ENCODE assay signal across 20 cellular contexts in genomic region chr1:28745653-28746173, GRCh38. TPM values are rescaled to one million over a fixed set of nuclear protein-coding genes. Genes with fewer than 3 reads are reported as not detected.
DNase-seq lines count a peak whose midpoint lies in the region; ATAC-seq and TF ChIP-seq lines count a peak whose summit lies in the region.
"Had no signal": no experiment of that assay in that cellular context is flagged by ENCODE, and none has a peak within 500 bp of the region (broad histone marks: within the 10 kb centered on the region; RNA-seq: fewer than 3 reads in every experiment).

No MANE protein-coding gene starts in this region.

- WGBS in GM23248 (ENCODE audit: low coverage in 1 of 2, low lambda C conversion rate in 2 of 2, missing lambda C conversion rate in 2 of 2), 2 experiments, result 98 to 100% methylated on average over 2 to 6 of the region's 6 CpGs

- no peak for ATAC-seq in activated naive CD8-positive, alpha-beta T cell treated with anti-CD3 and anti-CD28 coated beads, Interleukin-2, amount 50 U/mL, for 24 hours
- no peak for ATAC-seq in natural killer cell
- ATAC-seq: activated CD4-positive, alpha-beta T cell treated with anti-CD3 and anti-CD28 coated beads for 36 hours; heart right ventricle had no signal

- H3K27me3 Mint-ChIP-seq in activated naive CD8-positive, alpha-beta T cell treated with anti-CD3 and anti-CD28 coated beads, Interleukin-2, amount 50 U/mL, for 24 hours, result no peaks in the 10 kb centered on the region
- H3K27me3 Mint-ChIP-seq in natural killer cell (ENCODE audit: low read depth in 2 of 2) (no peaks in the 10 kb centered on the region), type B pancreatic cell (no peaks in the 10 kb centered on the region)
- H3K27me3 Mint-ChIP-seq: activated CD4-positive, alpha-beta T cell treated with anti-CD3 and anti-CD28 coated beads for 36 hours; activated naive CD4-positive, alpha-beta T cell treated with anti-CD3 and anti-CD28 coated beads, Interleukin-2, amount 10 ng/mL, durations not matched to agents 7 days and 5 days; naive B cell had no signal

- peaks cover 73% of the 10 kb centered on the region for H3K36me3 Mint-ChIP-seq in activated naive CD8-positive, alpha-beta T cell treated with anti-CD3 and anti-CD28 coated beads, Interleukin-2, amount 50 U/mL, for 24 hours (ENCODE audit: low read depth)
- no peaks in the 10 kb centered on the region for H3K36me3 Mint-ChIP-seq in natural killer cell
- peaks cover 45% of the 10 kb centered on the region for H3K36me3 Mint-ChIP-seq in type B pancreatic cell

- H3K36me3 ChIP-seq in BLaER1 (peaks cover 98% of the 10 kb centered on the region), GM23248 (ENCODE audit: low read depth) (peaks cover 50% of the 10 kb centered on the region)

- H3K9ac ChIP-seq in BLaER1 (no peak overlapping the region), GM23248 (no peak overlapping the region)

- H3K27ac Mint-ChIP-seq in activated naive CD8-positive, alpha-beta T cell treated with anti-CD3 and anti-CD28 coated beads, Interleukin-2, amount 50 U/mL, for 24 hours, result no peak overlapping the region
- H3K27ac Mint-ChIP-seq in natural killer cell, result peak overlapping the region; percentile 10 to 35
- no peak overlapping the region for H3K27ac Mint-ChIP-seq in type B pancreatic cell
- H3K27ac Mint-ChIP-seq: activated CD4-positive, alpha-beta T cell treated with anti-CD3 and anti-CD28 coated beads for 36 hours; activated naive CD4-positive, alpha-beta T cell treated with anti-CD3 and anti-CD28 coated beads, Interleukin-2, amount 10 ng/mL, durations not matched to agents 7 days and 5 days had no signal

- DNase-seq in GM23248 (no peak), natural killer cell (no peak), NCI-H1417 (lab: John Stamatoyannopoulos, UW) (no peak), type B pancreatic cell (ENCODE audit: extremely low spot score, unreplicated experiment) (no peak)
- DNase-seq in activated naive CD8-positive, alpha-beta T cell treated with anti-CD3 and anti-CD28 coated beads, Interleukin-2, amount 50 U/mL, for 24 hours, result no peak
- no peak for DNase-seq in activated CD8-positive, alpha-beta memory T cell treated with anti-CD3 and anti-CD28 coated beads, Interleukin-2, amount 50 U/mL, for 48 hours
- DNase-seq: activated CD4-positive, alpha-beta T cell treated with anti-CD3 and anti-CD28 coated beads for 36 hours; activated naive CD4-positive, alpha-beta T cell treated with anti-CD3 and anti-CD28 coated beads, Interleukin-2, amount 10 ng/mL, durations not matched to agents 7 days and 5 days; heart right ventricle; HFFc6; KBM-7; naive B cell; NCI-H187 treated with DMSO at 0.1 percent for 48 hours; NCI-H446; retina; stimulated activated CD4-positive, alpha-beta T cell treated with anti-CD3 and anti-CD28 coated beads, Interleukin-12 subunit alpha, Interleukin-12 subunit beta, amount 100 ng/mL, for 4 hours; stimulated activated CD8-positive, alpha-beta memory T cell treated with anti-CD3 and anti-CD28 coated beads, Interleukin-4, amount 100 ng/mL, for 48 hours had no signal

- TF ChIP-seq CTCF in natural killer cell (IDR thresholded peaks at IDR 0.05) (no peak), type B pancreatic cell (conservative IDR thresholded peaks at IDR 0.05) (no peak)

- H3K9me3 ChIP-seq in BLaER1 (no peaks in the 10 kb centered on the region), GM23248 (ENCODE audit: low read depth) (no peaks in the 10 kb centered on the region)
- H3K9me3 ChIP-seq: heart right ventricle, suprapubic skin had no signal

- peaks cover 100% of the 10 kb centered on the region for H4K20me1 ChIP-seq in BLaER1
- H4K20me1 ChIP-seq in GM23248 (ENCODE audit: insufficient read depth), result peaks cover 20% of the 10 kb centered on the region; the same call in 1 of the 2 replicates

- peak overlapping the region; percentile 24; the same call in 1 of the 2 replicates for H3K4me2 ChIP-seq in BLaER1
- peak overlapping the region; percentile 11 for H3K4me2 ChIP-seq in GM23248 (ENCODE audit: unreplicated experiment)

- no peaks in the 10 kb centered on the region for H3K27me3 ChIP-seq in BLaER1
- no peaks in the 10 kb centered on the region for H3K27me3 ChIP-seq in GM23248 (replicated peaks; ENCODE audit: insufficient read depth)
- H3K27me3 ChIP-seq: heart right ventricle, suprapubic skin had no signal

- peak overlapping the region; percentile 71 for H3K4me3 Mint-ChIP-seq in activated naive CD8-positive, alpha-beta T cell treated with anti-CD3 and anti-CD28 coated beads, Interleukin-2, amount 50 U/mL, for 24 hours
- peak overlapping the region; percentile 62 for H3K4me3 Mint-ChIP-seq in natural killer cell
- no peak overlapping the region for H3K4me3 Mint-ChIP-seq in type B pancreatic cell
- H3K4me3 Mint-ChIP-seq: activated CD4-positive, alpha-beta T cell treated with anti-CD3 and anti-CD28 coated beads for 36 hours; activated naive CD4-positive, alpha-beta T cell treated with anti-CD3 and anti-CD28 coated beads, Interleukin-2, amount 10 ng/mL, durations not matched to agents 7 days and 5 days; HFFc6 had no signal

- H3F3A ChIP-seq in GM23248 (ENCODE audit: insufficient read depth), result peaks cover 55% of the 10 kb centered on the region

- peaks cover 82% of the 10 kb centered on the region for H3K4me1 Mint-ChIP-seq in activated naive CD8-positive, alpha-beta T cell treated with anti-CD3 and anti-CD28 coated beads, Interleukin-2, amount 50 U/mL, for 24 hours
- H3K4me1 Mint-ChIP-seq in natural killer cell, result peaks cover 61 to 67% of the 10 kb centered on the region in 2 donors
- peaks cover 38% of the 10 kb centered on the region for H3K4me1 Mint-ChIP-seq in type B pancreatic cell (ENCODE audit: unreplicated experiment)

- no peak overlapping the region for H2AFZ ChIP-seq in GM23248

- H3K4me1 ChIP-seq in BLaER1 (peaks cover 70% of the 10 kb centered on the region), GM23248 (ENCODE audit: insufficient read depth) (peaks cover 7% of the 10 kb centered on the region)

- no peaks in the 10 kb centered on the region for H3K9me3 Mint-ChIP-seq in activated naive CD8-positive, alpha-beta T cell treated with anti-CD3 and anti-CD28 coated beads, Interleukin-2, amount 50 U/mL, for 24 hours
- H3K9me3 Mint-ChIP-seq in natural killer cell (no peaks in the 10 kb centered on the region), type B pancreatic cell (no peaks in the 10 kb centered on the region)
- H3K9me3 Mint-ChIP-seq: activated naive CD4-positive, alpha-beta T cell treated with anti-CD3 and anti-CD28 coated beads, Interleukin-2, amount 10 ng/mL, durations not matched to agents 7 days and 5 days; HFFc6; naive B cell had no signal

- H3K27ac ChIP-seq in BLaER1 (no peak overlapping the region), GM23248 (no peak overlapping the region)
- H3K27ac ChIP-seq: heart right ventricle, suprapubic skin had no signal

- no peak overlapping the region for H3K4me3 ChIP-seq in BLaER1
- no peak overlapping the region for H3K4me3 ChIP-seq in GM23248
- H3K4me3 ChIP-seq: heart right ventricle, SK-N-MC, suprapubic skin had no signal

- H3K79me2 ChIP-seq in GM23248 (ENCODE audit: insufficient read depth), result peaks cover 100% of the 10 kb centered on the region

- no peaks in the 10 kb centered on the region for H3K9me2 ChIP-seq in GM23248 (ENCODE audit: insufficient read depth)

- intact Hi-C loops in natural killer cell (cut with micrococcal nuclease), result no loop called here

- in situ Hi-C loops in GM23248 (cut with MboI), result no loop called here

RNA-seq across cellular contexts. Expression of gene YTHDF2, which starts 9.0 kb away (rescaled TPM):
- total RNA-seq in GM23248 (2014; rRNA removed; shearing (Covaris generic)), result 46.7 and 51.9 TPM in 2 replicates
- polyA plus RNA-seq in GM23248 (2016; fragmentation: Nextera tagmentation; extraction: Ambion mirVana), result 80.2 and 81.9 TPM in 2 replicates
- 10 to 100 TPM; 78.9 to 98.3 (median 97.9) TPM for total RNA-seq in natural killer cell
- 93.9 and 105 TPM in 2 replicates for total RNA-seq in type B pancreatic cell (ENCODE audit: low replicate concordance)

Comparison
In these comparisons a context has a peak if more than half of its experiments do, and no peak if none do; other contexts are left out.
1. H3K27ac Mint-ChIP-seq: peak in natural killer cell (2 of 2); none in activated naive CD8-positive, alpha-beta T cell treated with anti-CD3 and anti-CD28 coated beads, Interleukin-2, amount 50 U/mL, for 24 hours (single experiment) and type B pancreatic cell (single experiment).